In genomic region chr10:117615649-117616048, GRCh38 we compare ENCODE assay signal across 17 cellular contexts.
DNase-seq lines count a peak whose midpoint lies in the region; ATAC-seq and TF ChIP-seq lines count a peak whose summit lies in the region.
"Had no signal": no experiment of that assay in that cellular context is flagged by ENCODE, and none has a peak within 500 bp of the region (broad histone marks: within the 10 kb centered on the region; RNA-seq: fewer than 3 reads in every experiment).

No MANE protein-coding gene starts in this region.

- H3K27ac ChIP-seq in RWPE1, result no peak overlapping the region
- H3K27ac ChIP-seq in coronary artery, result no peak overlapping the region
- H3K27ac ChIP-seq: 22Rv1, C4-2B, PC-9, SJCRH30 had no signal

- H3K4me3 ChIP-seq in coronary artery, result no peak overlapping the region
- H3K4me3 ChIP-seq: PC-9, SJCRH30 had no signal

- TF ChIP-seq CTCF in RWPE1 (conservative IDR thresholded peaks at IDR 0.05; ENCODE audit: low read depth) (no peak), coronary artery (IDR thresholded peaks at IDR 0.05) (no peak)

- POLR2A ChIA-PET in RWPE1 (lab: Yijun Ruan, JAX; ENCODE audit: low non-redundant PET), result no interaction called here

- no peak for ATAC-seq in HG03039 (IDR thresholded peaks at IDR 0.05; ENCODE audit: unreplicated experiment)

- DNase-seq in DMS 273 (lab: John Stamatoyannopoulos, UW; ENCODE audit: unreplicated experiment) (peak; percentile 21), DMS 273 treated with DMSO at 0.1 percent for 48 hours (lab: John Stamatoyannopoulos, UW) (no peak), NCI-H1105 (lab: John Stamatoyannopoulos, UW) (peak; percentile 52), astrocyte of the hippocampus (ENCODE audit: low read depth, low spot score) (peak; percentile 35), ureter (ENCODE audit: low spot score) (peak; percentile 35), RWPE1 (ENCODE audit: low spot score) (no peak), coronary artery (ENCODE audit: low spot score) (no peak)
- DNase-seq: AML-193, DND-41, MM.1S, NCI-H187 treated with DMSO at 0.1 percent for 48 hours, NCI-H82, PC-9, SJCRH30 had no signal

- CTCF ChIA-PET in RWPE1 (lab: Yijun Ruan, JAX), result no interaction called here

Comparison
In these comparisons a context has a peak if more than half of its experiments do, and no peak if none do; other contexts are left out.
1. DNase-seq: peak in DMS 273 (single experiment), NCI-H1105 (single experiment), astrocyte of the hippocampus (single experiment) and ureter (single experiment); none in DMS 273 treated with DMSO at 0.1 percent for 48 hours (single experiment), RWPE1 (single experiment) and coronary artery (single experiment).